24 cellular contexts compared by ENCODE assay signal in genomic region chr6:154849475-154849874, GRCh38.
"Had no signal": no experiment of that assay in that cellular context is flagged by ENCODE, and none has a peak within 500 bp of the region (broad histone marks: within the 10 kb centered on the region; RNA-seq: fewer than 3 reads in every experiment).

No MANE protein-coding gene starts in this region.

- DNase-seq: activated CD4-positive, alpha-beta memory T cell treated with anti-CD3 and anti-CD28 coated beads, Interleukin-2, amount 10 ng/mL, durations not matched to agents 7 days and 5 days; activated CD4-positive, alpha-beta T cell treated with anti-CD3 and anti-CD28 coated beads for 4 hours; activated CD4-positive, CD25-positive, alpha-beta regulatory T cell; activated effector memory CD4-positive, alpha-beta T cell treated with anti-CD3 and anti-CD28 coated beads, Interleukin-2, amount 50 U/mL, for 16 hours; activated naive CD4-positive, alpha-beta T cell treated with anti-CD3 and anti-CD28 coated beads, Interleukin-2, amount 10 ng/mL, durations not matched to agents 7 days and 5 days; activated T-cell treated with anti-CD3 and anti-CD28 coated beads, Interleukin-2, amount 50 U/mL, for 72 hours; anterior cingulate cortex; dermis blood vessel endothelial cell; effector CD8-positive, alpha-beta T cell; foreskin melanocyte; kidney; lower lobe of right lung; occipital lobe; spleen; stimulated activated CD4-positive, alpha-beta T cell treated with anti-CD3 and anti-CD28 coated beads, Interleukin-4, amount 100 ng/mL, for 1 hour; stimulated activated naive CD4-positive, alpha-beta T cell treated with Interleukin-2 at 50 U/mL for 16 hours; T1000; upper lobe of right lung had no signal

- H3K9me3 ChIP-seq: lower lobe of right lung, prostate gland, spleen, thoracic aorta, upper lobe of right lung had no signal

- H3K36me3 ChIP-seq: lower lobe of right lung, prostate gland, thoracic aorta, upper lobe of right lung had no signal

- H3K4me3 ChIP-seq: lower lobe of right lung, prostate gland, spleen, thoracic aorta, upper lobe of right lung had no signal

- H3K27ac ChIP-seq: lower lobe of right lung, prostate gland, spleen, thoracic aorta, upper lobe of right lung had no signal

- H3K4me3 Mint-ChIP-seq: activated CD4-positive, alpha-beta memory T cell treated with anti-CD3 and anti-CD28 coated beads, Interleukin-2, amount 10 ng/mL, durations not matched to agents 7 days and 5 days; activated naive CD4-positive, alpha-beta T cell treated with anti-CD3 and anti-CD28 coated beads, Interleukin-2, amount 10 ng/mL, durations not matched to agents 7 days and 5 days; activated T-cell treated with anti-CD3 and anti-CD28 coated beads, Interleukin-2, amount 50 U/mL, for 72 hours; natural killer cell treated with Interleukin-12 subunit alpha and Interleukin-12 subunit beta and Interleukin-15 and Interleukin-18, amount 100 ng/mL, for 72 hours; T-helper 1 cell treated with Interleukin-12 subunit alpha and Interleukin-12 subunit beta and Interleukin-4 antibody, amounts not matched to agents 30 μg/mL and 1 μg/mL, for 36 hours had no signal

- H3K4me1 ChIP-seq: upper lobe of right lung had no signal

- H3K9me3 Mint-ChIP-seq: activated CD4-positive, alpha-beta memory T cell treated with anti-CD3 and anti-CD28 coated beads, Interleukin-2, amount 10 ng/mL, durations not matched to agents 7 days and 5 days; activated naive CD4-positive, alpha-beta T cell treated with anti-CD3 and anti-CD28 coated beads, Interleukin-2, amount 10 ng/mL, durations not matched to agents 7 days and 5 days; activated T-cell treated with anti-CD3 and anti-CD28 coated beads, Interleukin-2, amount 50 U/mL, for 72 hours; natural killer cell treated with Interleukin-12 subunit alpha and Interleukin-12 subunit beta and Interleukin-15 and Interleukin-18, amount 100 ng/mL, for 72 hours; T-helper 1 cell treated with Interleukin-12 subunit alpha and Interleukin-12 subunit beta and Interleukin-4 antibody, amounts not matched to agents 30 μg/mL and 1 μg/mL, for 36 hours had no signal

- H3K27me3 Mint-ChIP-seq: activated CD4-positive, alpha-beta memory T cell treated with anti-CD3 and anti-CD28 coated beads, Interleukin-2, amount 10 ng/mL, durations not matched to agents 7 days and 5 days; activated naive CD4-positive, alpha-beta T cell treated with anti-CD3 and anti-CD28 coated beads, Interleukin-2, amount 10 ng/mL, durations not matched to agents 7 days and 5 days; brain; natural killer cell treated with Interleukin-12 subunit alpha and Interleukin-12 subunit beta and Interleukin-15 and Interleukin-18, amount 100 ng/mL, for 72 hours had no signal

- H3K27ac Mint-ChIP-seq: activated CD4-positive, alpha-beta memory T cell treated with anti-CD3 and anti-CD28 coated beads, Interleukin-2, amount 10 ng/mL, durations not matched to agents 7 days and 5 days; activated naive CD4-positive, alpha-beta T cell treated with anti-CD3 and anti-CD28 coated beads, Interleukin-2, amount 10 ng/mL, durations not matched to agents 7 days and 5 days; T-helper 1 cell treated with Interleukin-12 subunit alpha and Interleukin-12 subunit beta and Interleukin-4 antibody, amounts not matched to agents 30 μg/mL and 1 μg/mL, for 36 hours had no signal

- H3K27me3 ChIP-seq: spleen, upper lobe of right lung had no signal

- ATAC-seq: activated T-cell treated with anti-CD3 and anti-CD28 coated beads, Interleukin-2, amount 50 U/mL, for 72 hours; left lobe of liver; lower lobe of right lung; natural killer cell treated with Interleukin-12 subunit alpha and Interleukin-12 subunit beta and Interleukin-15 and Interleukin-18, amount 100 ng/mL, for 72 hours; upper lobe of right lung had no signal

- H3K4me1 Mint-ChIP-seq: activated CD4-positive, alpha-beta memory T cell treated with anti-CD3 and anti-CD28 coated beads, Interleukin-2, amount 10 ng/mL, durations not matched to agents 7 days and 5 days; activated naive CD4-positive, alpha-beta T cell treated with anti-CD3 and anti-CD28 coated beads, Interleukin-2, amount 10 ng/mL, durations not matched to agents 7 days and 5 days had no signal
